1 cellular context compared by ENCODE assay signal in the genomic region with DNA sequence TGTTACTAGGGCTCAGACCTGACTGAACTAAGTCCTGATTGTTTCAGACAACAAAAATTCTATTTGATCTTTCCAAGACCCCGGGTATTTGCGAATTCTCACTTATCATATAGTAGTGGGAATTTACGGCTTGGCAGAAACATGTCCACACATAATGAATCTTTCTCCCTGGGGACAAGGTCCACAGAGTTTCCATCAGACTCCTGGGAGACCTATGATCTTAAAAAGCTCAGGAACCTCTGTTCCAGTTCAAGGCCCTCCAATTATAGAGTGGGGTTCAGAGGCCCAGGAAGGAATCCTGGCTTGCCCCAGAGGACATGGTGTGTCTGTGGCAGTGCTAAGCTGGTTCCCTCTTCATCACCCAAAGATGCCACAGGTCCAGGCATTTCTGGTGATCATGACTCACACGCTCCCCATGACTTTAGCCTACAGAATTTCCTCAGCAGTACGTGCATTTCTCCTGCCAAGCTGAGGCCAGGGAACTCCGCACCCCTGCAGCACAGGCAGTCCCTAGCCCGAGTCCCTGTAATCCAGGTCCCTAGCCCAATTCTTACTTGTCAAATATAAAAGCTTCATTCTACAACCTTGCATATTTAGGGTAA.
A peak's percentile ranks its signal among the peaks of the same experiment; 100 is the strongest.
TF ChIP-seq lines count a peak whose summit lies in the region.

No MANE protein-coding gene starts in this region.

TF ChIP-seq in HepG2, 621 proteins besides CTCF, POLR2A, EP300 and RAD21 (continued from another document and continues in another):
- TF ChIP-seq, protein P1, sequence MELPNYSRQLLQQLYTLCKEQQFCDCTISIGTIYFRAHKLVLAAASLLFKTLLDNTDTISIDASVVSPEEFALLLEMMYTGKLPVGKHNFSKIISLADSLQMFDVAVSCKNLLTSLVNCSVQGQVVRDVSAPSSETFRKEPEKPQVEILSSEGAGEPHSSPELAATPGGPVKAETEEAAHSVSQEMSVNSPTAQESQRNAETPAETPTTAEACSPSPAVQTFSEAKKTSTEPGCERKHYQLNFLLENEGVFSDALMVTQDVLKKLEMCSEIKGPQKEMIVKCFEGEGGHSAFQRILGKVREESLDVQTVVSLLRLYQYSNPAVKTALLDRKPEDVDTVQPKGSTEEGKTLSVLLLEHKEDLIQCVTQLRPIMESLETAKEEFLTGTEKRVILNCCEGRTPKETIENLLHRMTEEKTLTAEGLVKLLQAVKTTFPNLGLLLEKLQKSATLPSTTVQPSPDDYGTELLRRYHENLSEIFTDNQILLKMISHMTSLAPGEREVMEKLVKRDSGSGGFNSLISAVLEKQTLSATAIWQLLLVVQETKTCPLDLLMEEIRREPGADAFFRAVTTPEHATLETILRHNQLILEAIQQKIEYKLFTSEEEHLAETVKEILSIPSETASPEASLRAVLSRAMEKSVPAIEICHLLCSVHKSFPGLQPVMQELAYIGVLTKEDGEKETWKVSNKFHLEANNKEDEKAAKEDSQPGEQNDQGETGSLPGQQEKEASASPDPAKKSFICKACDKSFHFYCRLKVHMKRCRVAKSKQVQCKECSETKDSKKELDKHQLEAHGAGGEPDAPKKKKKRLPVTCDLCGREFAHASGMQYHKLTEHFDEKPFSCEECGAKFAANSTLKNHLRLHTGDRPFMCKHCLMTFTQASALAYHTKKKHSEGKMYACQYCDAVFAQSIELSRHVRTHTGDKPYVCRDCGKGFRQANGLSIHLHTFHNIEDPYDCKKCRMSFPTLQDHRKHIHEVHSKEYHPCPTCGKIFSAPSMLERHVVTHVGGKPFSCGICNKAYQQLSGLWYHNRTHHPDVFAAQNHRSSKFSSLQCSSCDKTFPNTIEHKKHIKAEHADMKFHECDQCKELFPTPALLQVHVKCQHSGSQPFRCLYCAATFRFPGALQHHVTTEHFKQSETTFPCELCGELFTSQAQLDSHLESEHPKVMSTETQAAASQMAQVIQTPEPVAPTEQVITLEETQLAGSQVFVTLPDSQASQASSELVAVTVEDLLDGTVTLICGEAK (IDR thresholded peaks at IDR 0.05) = no peak
- TF ChIP-seq, protein P1 (CRISPR knock-in tag; IDR thresholded peaks at IDR 0.05) = no peak
- TF ChIP-seq ZMAT3 (CRISPR knock-in tag; conservative IDR thresholded peaks at IDR 0.05) (no peak), ZNF333 (CRISPR knock-in tag; IDR thresholded peaks at IDR 0.05; ENCODE audit: borderline replicate concordance) (no peak), ERF (CRISPR knock-in tag; IDR thresholded peaks at IDR 0.05) (no peak), ZNF44 (CRISPR knock-in tag; IDR thresholded peaks at IDR 0.05) (no peak), LCORL (IDR thresholded peaks at IDR 0.05) (no peak), LCORL (CRISPR knock-in tag; IDR thresholded peaks at IDR 0.05) (0 out of 2 replicates have a peak, but pooled peaks have one; percentile 15), IKZF1 (IDR thresholded peaks at IDR 0.05) (no peak), ATAD3A (CRISPR knock-in tag; IDR thresholded peaks at IDR 0.05) (no peak), ZFX (CRISPR knock-in tag; IDR thresholded peaks at IDR 0.05; ENCODE audit: low read depth) (no peak), ZNF20 (CRISPR knock-in tag; IDR thresholded peaks at IDR 0.05) (no peak), REPIN1 (CRISPR knock-in tag; IDR thresholded peaks at IDR 0.05; ENCODE audit: borderline replicate concordance, low read depth) (no peak), ZNF629 (CRISPR knock-in tag; conservative IDR thresholded peaks at IDR 0.05) (no peak), NCOR1 (IDR thresholded peaks at IDR 0.05; ENCODE audit: borderline replicate concordance, low read length) (peak; percentile 68; the same call in 1 of the 2 replicates), RBAK (CRISPR knock-in tag; IDR thresholded peaks at IDR 0.05) (no peak), GPN1 (CRISPR knock-in tag; IDR thresholded peaks at IDR 0.05; ENCODE audit: borderline replicate concordance) (no peak), ZC3H4 (CRISPR knock-in tag; IDR thresholded peaks at IDR 0.05; ENCODE audit: borderline replicate concordance) (no peak), ZNF33B (CRISPR knock-in tag; IDR thresholded peaks at IDR 0.05) (no peak), BRD4 (CRISPR knock-in tag; IDR thresholded peaks at IDR 0.05) (no peak), ZNF451 (CRISPR knock-in tag; IDR thresholded peaks at IDR 0.05) (no peak), ZNF883 (CRISPR knock-in tag; IDR thresholded peaks at IDR 0.05; ENCODE audit: not compliant biosample characterization) (no peak), HMGA1 (CRISPR knock-in tag; conservative IDR thresholded peaks at IDR 0.05) (no peak), ZNF563 (CRISPR knock-in tag; IDR thresholded peaks at IDR 0.05) (no peak), TOPORS (CRISPR knock-in tag; IDR thresholded peaks at IDR 0.05) (no peak), GLI4 (CRISPR knock-in tag; IDR thresholded peaks at IDR 0.05; ENCODE audit: borderline replicate concordance) (no peak), SMC3 (IDR thresholded peaks at IDR 0.05; ENCODE audit: low read length) (no peak)
- TF ChIP-seq, protein P2, sequence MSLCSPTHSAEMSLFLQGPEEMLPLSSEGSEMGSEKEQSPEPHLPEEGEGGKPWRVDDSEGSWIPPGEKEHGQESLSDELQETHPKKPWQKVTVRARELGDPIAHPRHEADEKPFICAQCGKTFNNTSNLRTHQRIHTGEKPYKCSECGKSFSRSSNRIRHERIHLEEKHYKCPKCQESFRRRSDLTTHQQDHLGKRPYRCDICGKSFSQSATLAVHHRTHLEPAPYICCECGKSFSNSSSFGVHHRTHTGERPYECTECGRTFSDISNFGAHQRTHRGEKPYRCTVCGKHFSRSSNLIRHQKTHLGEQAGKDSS (CRISPR knock-in tag; IDR thresholded peaks at IDR 0.05; ENCODE audit: borderline replicate concordance, low read depth) = no peak
- TF ChIP-seq, protein P3, sequence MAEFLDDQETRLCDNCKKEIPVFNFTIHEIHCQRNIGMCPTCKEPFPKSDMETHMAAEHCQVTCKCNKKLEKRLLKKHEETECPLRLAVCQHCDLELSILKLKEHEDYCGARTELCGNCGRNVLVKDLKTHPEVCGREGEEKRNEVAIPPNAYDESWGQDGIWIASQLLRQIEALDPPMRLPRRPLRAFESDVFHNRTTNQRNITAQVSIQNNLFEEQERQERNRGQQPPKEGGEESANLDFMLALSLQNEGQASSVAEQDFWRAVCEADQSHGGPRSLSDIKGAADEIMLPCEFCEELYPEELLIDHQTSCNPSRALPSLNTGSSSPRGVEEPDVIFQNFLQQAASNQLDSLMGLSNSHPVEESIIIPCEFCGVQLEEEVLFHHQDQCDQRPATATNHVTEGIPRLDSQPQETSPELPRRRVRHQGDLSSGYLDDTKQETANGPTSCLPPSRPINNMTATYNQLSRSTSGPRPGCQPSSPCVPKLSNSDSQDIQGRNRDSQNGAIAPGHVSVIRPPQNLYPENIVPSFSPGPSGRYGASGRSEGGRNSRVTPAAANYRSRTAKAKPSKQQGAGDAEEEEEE (CRISPR knock-in tag; IDR thresholded peaks at IDR 0.05; ENCODE audit: borderline replicate concordance) = no peak
- TF ChIP-seq, protein P4, sequence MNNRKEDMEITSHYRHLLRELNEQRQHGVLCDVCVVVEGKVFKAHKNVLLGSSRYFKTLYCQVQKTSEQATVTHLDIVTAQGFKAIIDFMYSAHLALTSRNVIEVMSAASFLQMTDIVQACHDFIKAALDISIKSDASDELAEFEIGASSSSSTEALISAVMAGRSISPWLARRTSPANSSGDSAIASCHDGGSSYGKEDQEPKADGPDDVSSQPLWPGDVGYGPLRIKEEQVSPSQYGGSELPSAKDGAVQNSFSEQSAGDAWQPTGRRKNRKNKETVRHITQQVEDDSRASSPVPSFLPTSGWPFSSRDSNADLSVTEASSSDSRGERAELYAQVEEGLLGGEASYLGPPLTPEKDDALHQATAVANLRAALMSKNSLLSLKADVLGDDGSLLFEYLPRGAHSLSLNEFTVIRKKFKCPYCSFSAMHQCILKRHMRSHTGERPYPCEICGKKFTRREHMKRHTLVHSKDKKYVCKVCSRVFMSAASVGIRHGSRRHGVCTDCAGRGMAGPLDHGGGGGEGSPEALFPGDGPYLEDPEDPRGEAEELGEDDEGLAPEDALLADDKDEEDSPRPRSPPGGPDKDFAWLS (CRISPR knock-in tag; IDR thresholded peaks at IDR 0.05; ENCODE audit: borderline replicate concordance) = no peak
- TF ChIP-seq, protein P5, sequence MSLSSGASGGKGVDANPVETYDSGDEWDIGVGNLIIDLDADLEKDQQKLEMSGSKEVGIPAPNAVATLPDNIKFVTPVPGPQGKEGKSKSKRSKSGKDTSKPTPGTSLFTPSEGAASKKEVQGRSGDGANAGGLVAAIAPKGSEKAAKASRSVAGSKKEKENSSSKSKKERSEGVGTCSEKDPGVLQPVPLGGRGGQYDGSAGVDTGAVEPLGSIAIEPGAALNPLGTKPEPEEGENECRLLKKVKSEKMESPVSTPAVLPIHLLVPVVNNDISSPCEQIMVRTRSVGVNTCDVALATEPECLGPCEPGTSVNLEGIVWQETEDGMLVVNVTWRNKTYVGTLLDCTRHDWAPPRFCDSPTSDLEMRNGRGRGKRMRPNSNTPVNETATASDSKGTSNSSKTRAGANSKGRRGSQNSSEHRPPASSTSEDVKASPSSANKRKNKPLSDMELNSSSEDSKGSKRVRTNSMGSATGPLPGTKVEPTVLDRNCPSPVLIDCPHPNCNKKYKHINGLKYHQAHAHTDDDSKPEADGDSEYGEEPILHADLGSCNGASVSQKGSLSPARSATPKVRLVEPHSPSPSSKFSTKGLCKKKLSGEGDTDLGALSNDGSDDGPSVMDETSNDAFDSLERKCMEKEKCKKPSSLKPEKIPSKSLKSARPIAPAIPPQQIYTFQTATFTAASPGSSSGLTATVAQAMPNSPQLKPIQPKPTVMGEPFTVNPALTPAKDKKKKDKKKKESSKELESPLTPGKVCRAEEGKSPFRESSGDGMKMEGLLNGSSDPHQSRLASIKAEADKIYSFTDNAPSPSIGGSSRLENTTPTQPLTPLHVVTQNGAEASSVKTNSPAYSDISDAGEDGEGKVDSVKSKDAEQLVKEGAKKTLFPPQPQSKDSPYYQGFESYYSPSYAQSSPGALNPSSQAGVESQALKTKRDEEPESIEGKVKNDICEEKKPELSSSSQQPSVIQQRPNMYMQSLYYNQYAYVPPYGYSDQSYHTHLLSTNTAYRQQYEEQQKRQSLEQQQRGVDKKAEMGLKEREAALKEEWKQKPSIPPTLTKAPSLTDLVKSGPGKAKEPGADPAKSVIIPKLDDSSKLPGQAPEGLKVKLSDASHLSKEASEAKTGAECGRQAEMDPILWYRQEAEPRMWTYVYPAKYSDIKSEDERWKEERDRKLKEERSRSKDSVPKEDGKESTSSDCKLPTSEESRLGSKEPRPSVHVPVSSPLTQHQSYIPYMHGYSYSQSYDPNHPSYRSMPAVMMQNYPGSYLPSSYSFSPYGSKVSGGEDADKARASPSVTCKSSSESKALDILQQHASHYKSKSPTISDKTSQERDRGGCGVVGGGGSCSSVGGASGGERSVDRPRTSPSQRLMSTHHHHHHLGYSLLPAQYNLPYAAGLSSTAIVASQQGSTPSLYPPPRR (CRISPR knock-in tag; IDR thresholded peaks at IDR 0.05; ENCODE audit: borderline replicate concordance) = no peak
- TF ChIP-seq, protein P6, sequence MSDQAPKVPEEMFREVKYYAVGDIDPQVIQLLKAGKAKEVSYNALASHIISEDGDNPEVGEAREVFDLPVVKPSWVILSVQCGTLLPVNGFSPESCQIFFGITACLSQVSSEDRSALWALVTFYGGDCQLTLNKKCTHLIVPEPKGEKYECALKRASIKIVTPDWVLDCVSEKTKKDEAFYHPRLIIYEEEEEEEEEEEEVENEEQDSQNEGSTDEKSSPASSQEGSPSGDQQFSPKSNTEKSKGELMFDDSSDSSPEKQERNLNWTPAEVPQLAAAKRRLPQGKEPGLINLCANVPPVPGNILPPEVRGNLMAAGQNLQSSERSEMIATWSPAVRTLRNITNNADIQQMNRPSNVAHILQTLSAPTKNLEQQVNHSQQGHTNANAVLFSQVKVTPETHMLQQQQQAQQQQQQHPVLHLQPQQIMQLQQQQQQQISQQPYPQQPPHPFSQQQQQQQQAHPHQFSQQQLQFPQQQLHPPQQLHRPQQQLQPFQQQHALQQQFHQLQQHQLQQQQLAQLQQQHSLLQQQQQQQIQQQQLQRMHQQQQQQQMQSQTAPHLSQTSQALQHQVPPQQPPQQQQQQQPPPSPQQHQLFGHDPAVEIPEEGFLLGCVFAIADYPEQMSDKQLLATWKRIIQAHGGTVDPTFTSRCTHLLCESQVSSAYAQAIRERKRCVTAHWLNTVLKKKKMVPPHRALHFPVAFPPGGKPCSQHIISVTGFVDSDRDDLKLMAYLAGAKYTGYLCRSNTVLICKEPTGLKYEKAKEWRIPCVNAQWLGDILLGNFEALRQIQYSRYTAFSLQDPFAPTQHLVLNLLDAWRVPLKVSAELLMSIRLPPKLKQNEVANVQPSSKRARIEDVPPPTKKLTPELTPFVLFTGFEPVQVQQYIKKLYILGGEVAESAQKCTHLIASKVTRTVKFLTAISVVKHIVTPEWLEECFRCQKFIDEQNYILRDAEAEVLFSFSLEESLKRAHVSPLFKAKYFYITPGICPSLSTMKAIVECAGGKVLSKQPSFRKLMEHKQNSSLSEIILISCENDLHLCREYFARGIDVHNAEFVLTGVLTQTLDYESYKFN (CRISPR knock-in tag; conservative IDR thresholded peaks at IDR 0.05) = peak; percentile 46; the same call in 1 of the 2 replicates
